ENCODE assay signal across 8 cellular contexts in the genomic region with DNA sequence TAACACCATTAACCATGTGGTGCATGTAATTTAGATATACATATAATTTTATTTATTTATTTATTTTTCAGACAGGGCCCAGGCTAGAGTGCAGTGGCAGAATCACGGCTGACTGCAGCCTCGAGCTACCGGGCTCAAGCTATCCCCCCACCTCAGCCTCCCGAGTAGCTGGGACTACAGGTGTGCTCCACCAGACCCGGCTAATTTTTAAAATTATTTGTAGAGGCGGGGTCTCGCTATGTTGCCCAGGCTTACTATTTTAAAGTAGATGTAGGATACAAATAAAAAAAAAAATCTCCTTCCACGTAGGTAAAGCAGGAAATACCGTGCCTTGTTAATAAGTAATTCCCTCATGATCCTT. TPM values are rescaled to one million over a fixed set of nuclear protein-coding genes. Genes with fewer than 3 reads are reported as not detected.
A peak's percentile ranks its signal among the peaks of the same experiment; 100 is the strongest.
DNase-seq lines count a peak whose midpoint lies in the region; ATAC-seq and TF ChIP-seq lines count a peak whose summit lies in the region.

No MANE protein-coding gene starts in this region.

- intact Hi-C loops in heart right ventricle (cut with DNase I) (loop anchor here in 4 of 10 donors (1.0 to 10.0 kb wide), 3 partner anchors 84 to 272 kb away; a partner anchor contains a TSS), cardiac septum (cut with DNase I) (loop anchor here (10.0 kb wide), 1 partner anchor 262 kb away; a partner anchor contains a TSS), mammary epithelial cell (cut with micrococcal nuclease) (no loop called here), vagina (cut with DNase I) (no loop called here)

- no TSS peak for BruUV-seq in mammary epithelial cell (replicated peaks; lab: Mats Ljungman, UMichigan)

- no peaks in the 10 kb centered on the region for H3K9me3 ChIP-seq in heart right ventricle
- no peaks in the 10 kb centered on the region for H3K9me3 ChIP-seq in mammary epithelial cell (replicated peaks; ENCODE audit: insufficient read depth, low read length)
- no peaks in the 10 kb centered on the region for H3K9me3 ChIP-seq in muscle layer of colon (ENCODE audit: low read length)
- no peaks in the 10 kb centered on the region for H3K9me3 ChIP-seq in vagina

- H4K20me1 ChIP-seq in mammary epithelial cell (ENCODE audit: insufficient read depth, low read length) = no peaks in the 10 kb centered on the region

- H3K4me1 ChIP-seq in heart right ventricle (peaks cover 0 to 35% (median 23%) of the 10 kb centered on the region in 9 donors), mammary epithelial cell (ENCODE audit: insufficient read depth, low read length) (peaks cover 5% of the 10 kb centered on the region), muscle layer of colon (ENCODE audit: insufficient read depth, low read length) (peaks cover 10% of the 10 kb centered on the region), vagina (peaks cover 19% of the 10 kb centered on the region)

- H3K4me3 ChIP-seq in heart right ventricle (peak overlapping the region in 9 of 10 donors; percentile 60 to 93 (median 75)), mammary epithelial cell (replicated peaks in 1 of 3; ENCODE audit: insufficient read depth in 1 of 3, low read depth in 2 of 3, low read length in 3 of 3) (peak overlapping the region; percentile 34 to 86 (median 75)), muscle layer of colon (ENCODE audit: low read depth in 1 of 2, low read length in 2 of 2) (peak overlapping the region in 1 of 2 donors; percentile 71), vagina (peak overlapping the region; percentile 86 to 96)

- no peak for TF ChIP-seq CTCF in heart right ventricle (IDR thresholded peaks at IDR 0.05)
- TF ChIP-seq CTCF in mammary epithelial cell (conservative IDR thresholded peaks at IDR 0.05 in 1 of 2, IDR thresholded peaks at IDR 0.05 in 1 of 2; ENCODE audit: extremely low read depth in 1 of 2, insufficient read depth in 1 of 2, low read depth in 1 of 2, low read length in 2 of 2) = no peak
- TF ChIP-seq CTCF in vagina (IDR thresholded peaks at IDR 0.05) = no peak

- peak overlapping the region; percentile 80 for H3K4me2 ChIP-seq in mammary epithelial cell (ENCODE audit: insufficient read depth, low read depth, low read length)

- TF ChIP-seq POLR2A in vagina (IDR thresholded peaks at IDR 0.05) = no peak

- dilution Hi-C loops in mammary epithelial cell (cut with HindIII; ENCODE audit: low sequenced_read_pairs) = no loop called here

- H2AFZ ChIP-seq in mammary epithelial cell (ENCODE audit: low read depth, low read length) = peak overlapping the region; percentile 84

- CTCF ChIA-PET in mammary epithelial cell (lab: Charles Lee; ENCODE audit: low non-redundant PET) = interaction anchor here (0.5 to 0.8 kb wide), 4 partner anchors 58 to 1998 kb away, joined by 3 to 9 read pairs (median 6); a partner anchor contains a TSS

- ATAC-seq in heart right ventricle (no peak), GM21528 (IDR thresholded peaks at IDR 0.05; ENCODE audit: low FRiP score, unreplicated experiment) (no peak)

- peak in 1 of 2 donors; percentile 14 for DNase-seq in heart right ventricle
- DNase-seq in cardiac septum (ENCODE audit: low spot score) = no peak
- DNase-seq in mammary epithelial cell = no peak
- DNase-seq in vagina (ENCODE audit: extremely low spot score in 2 of 2) = no peak
- DNase-seq in effector CD4-positive, alpha-beta T cell = no peak
- no peak for DNase-seq in NCI-H526 treated with DMSO at 0.1 percent for 48 hours (lab: John Stamatoyannopoulos, UW)

- H3K27me3 ChIP-seq in heart right ventricle (no peaks in the 10 kb centered on the region), mammary epithelial cell (ENCODE audit: insufficient read depth, low read length) (no peaks in the 10 kb centered on the region), muscle layer of colon (ENCODE audit: control insufficient read depth in 1 of 2, insufficient read depth in 2 of 2, low read length in 2 of 2) (no peaks in the 10 kb centered on the region), vagina (no peaks in the 10 kb centered on the region)

- peaks cover 8% of the 10 kb centered on the region for H3K79me2 ChIP-seq in mammary epithelial cell (ENCODE audit: insufficient read depth, low read length)

- H3K9ac ChIP-seq in mammary epithelial cell (ENCODE audit: insufficient read depth, low read length) (peak overlapping the region; percentile 100), muscle layer of colon (ENCODE audit: low read length) (no peak overlapping the region)

- H3K27ac ChIP-seq in heart right ventricle = peak overlapping the region in 9 of 10 donors; percentile 97 to 100 (median 99)
- H3K27ac ChIP-seq in mammary epithelial cell (ENCODE audit: insufficient read depth, low read depth, low read length) = peak overlapping the region; percentile 100
- peak overlapping the region; percentile 100 for H3K27ac ChIP-seq in muscle layer of colon (ENCODE audit: low read depth, low read length)
- H3K27ac ChIP-seq in vagina = peak overlapping the region; percentile 99

- H3K36me3 ChIP-seq in heart right ventricle (peaks cover 0 to 10% (median 0%) of the 10 kb centered on the region in 9 donors), mammary epithelial cell (ENCODE audit: insufficient read depth, low read length) (peaks cover 9% of the 10 kb centered on the region), muscle layer of colon (ENCODE audit: insufficient read depth, low read length) (peaks cover 10% of the 10 kb centered on the region), vagina (no peaks in the 10 kb centered on the region)

- in situ Hi-C loops in mammary epithelial cell (cut with MboI; ENCODE audit: low sequenced_read_pairs in 2 of 2) = loop anchor here in 1 of 2 donors (5.0 to 10.0 kb wide), 2 partner anchors 62 to 85 kb away; a partner anchor contains a TSS

- 60% methylated on average over 9 of the region's 9 CpGs for WGBS in heart right ventricle, 2 donors
- WGBS in mammary epithelial cell (ENCODE audit: low coverage, missing lambda C conversion rate) = 60% methylated on average over 9 of the region's 9 CpGs

RNA-seq across cellular contexts. Expression of a gene that starts 0.4 kb away (rescaled TPM):
- 10 to 100 TPM; 37.0 to 52.9 (median 43.6) TPM for total RNA-seq in heart right ventricle
- polyA plus RNA-seq in heart right ventricle = 10 to 100 TPM; 21.3 to 24.2 TPM
- total RNA-seq in cardiac septum = 32.6 TPM
- total RNA-seq in mammary epithelial cell = 10 to 100 TPM in 1 of 2 donors, 1 to 10 TPM in 1; 6.7 to 15.7 TPM
- polyA plus RNA-seq in mammary epithelial cell = 8.5 TPM
- 16.2 TPM for polyA minus RNA-seq in mammary epithelial cell
- total RNA-seq in vagina = 15.5 TPM

RNA-seq across cellular contexts. Expression of a gene that starts 46.8 kb away (rescaled TPM):
- 10 to 100 TPM; 11.5 to 30.6 (median 13.8) TPM for total RNA-seq in heart right ventricle
- polyA plus RNA-seq in heart right ventricle = 1 to 10 TPM; 5.0 to 5.2 TPM
- total RNA-seq in cardiac septum = 24.6 TPM
- 10 to 100 TPM; 44.0 to 53.3 TPM for total RNA-seq in mammary epithelial cell
- 12.9 TPM for polyA plus RNA-seq in mammary epithelial cell
- 27.9 TPM for polyA minus RNA-seq in mammary epithelial cell
- total RNA-seq in vagina = 71.2 TPM
